Comparison of ENCODE assay signal across 15 cellular contexts in genomic region chr19:6378036-6378435, GRCh38. TPM values are rescaled to one million over a fixed set of nuclear protein-coding genes. Genes with fewer than 3 reads are reported as not detected.
DNase-seq lines count a peak whose midpoint lies in the region; ATAC-seq, FAIRE-seq and TF ChIP-seq lines count a peak whose summit lies in the region.
"Had no signal": no experiment of that assay in that cellular context is flagged by ENCODE, and none has a peak within 500 bp of the region (broad histone marks: within the 10 kb centered on the region; RNA-seq: fewer than 3 reads in every experiment).

No MANE protein-coding gene starts in this region.

- peaks cover 7% of the 10 kb centered on the region; the same call in 2 of the 3 replicates for H3K79me2 ChIP-seq in K562 (ENCODE audit: control insufficient read depth, insufficient read depth, low read length)

- no peaks in the 10 kb centered on the region for H4K20me1 ChIP-seq in K562 (replicated peaks; ENCODE audit: control insufficient read depth, insufficient read depth, low read length)

- ATAC-seq in K562, result no peak
- no peak for ATAC-seq in T-cell (replicated peaks in 1 of 4)
- no peak for ATAC-seq in GM18868 (IDR thresholded peaks at IDR 0.05; ENCODE audit: unreplicated experiment)
- ATAC-seq: activated T-cell treated with anti-CD3 and anti-CD28 coated beads, Interleukin-2, amount 50 U/mL, for 4 hours; CD8-positive, alpha-beta T cell; foreskin keratinocyte had no signal

- CTCF ChIA-PET in K562 (lab: Yijun Ruan, JAX; ENCODE audit: low intra/inter-chr PET ratio) (no interaction called here), T-cell (lab: Charles Lee) (interaction anchor here (0.5 to 0.7 kb wide), 3 partner anchors 18 to 70 kb away, joined by 3 to 6 read pairs (median 4); no protein-coding TSS in a partner anchor)

- intact Hi-C loops in K562 (cut with micrococcal nuclease), result no loop called here

- FAIRE-seq in K562 (lab: Jason Lieb, UNC), result no peak
- FAIRE-seq: bronchial epithelial cell, TTC549 had no signal

- H3K27ac ChIP-seq in K562 (ENCODE audit: extremely low read depth, low read depth, low read length) (no peak overlapping the region), muscle layer of colon (ENCODE audit: low read depth, low read length) (peak overlapping the region; percentile 34)
- H3K27ac ChIP-seq: foreskin keratinocyte, PC-9 had no signal

- H3K4me3 ChIP-seq in K562, result no peak overlapping the region
- no peak overlapping the region for H3K4me3 ChIP-seq in muscle layer of colon (ENCODE audit: low read depth in 1 of 2, low read length in 2 of 2)
- H3K4me3 ChIP-seq: PC-9 had no signal

- in situ Hi-C loops in K562 (cut with MboI), result no loop called here

- 83% methylated on average over 7 of the region's 7 CpGs for WGBS in K562 (ENCODE audit: insufficient coverage, low coverage, missing lambda C conversion rate)

- no peak overlapping the region for H2AFZ ChIP-seq in K562 (ENCODE audit: low read depth, low read length)
- H2AFZ ChIP-seq: PC-9 had no signal

- H3K9me3 ChIP-seq in K562 (replicated peaks; ENCODE audit: control insufficient read depth, insufficient read depth, low read depth, low read length) (no peaks in the 10 kb centered on the region), muscle layer of colon (ENCODE audit: low read length) (no peaks in the 10 kb centered on the region)

- TF ChIP-seq POLR2A in K562 (conservative IDR thresholded peaks at IDR 0.05), result no peak

- H3K4me2 ChIP-seq in K562 (ENCODE audit: insufficient read depth, low read length), result no peak overlapping the region
- H3K4me2 ChIP-seq: PC-9 had no signal

- BruUV-seq in K562 (replicated peaks; lab: Mats Ljungman, UMichigan), result no TSS peak

- no peak overlapping the region for H3K4me3 Mint-ChIP-seq in T-cell
- H3K4me3 Mint-ChIP-seq: activated T-cell treated with anti-CD3 and anti-CD28 coated beads, Interleukin-2, amount 50 U/mL, for 4 hours; CD8-positive, alpha-beta T cell had no signal

- H3K27ac Mint-ChIP-seq in T-cell, result no peak overlapping the region
- H3K27ac Mint-ChIP-seq: CD8-positive, alpha-beta T cell had no signal

- no peak for TF ChIP-seq RAD21 in K562 (CRISPR knock-in tag; conservative IDR thresholded peaks at IDR 0.05 in 1 of 2, IDR thresholded peaks at IDR 0.05 in 1 of 2)

- DNase-seq in EH (ENCODE audit: low read depth) (peak; percentile 80), K562 (ENCODE audit: extremely low read depth in 1 of 4, low spot score in 3 of 4) (no peak), T-cell (no peak), NCI-H2227 (lab: John Stamatoyannopoulos, UW; ENCODE audit: unreplicated experiment) (no peak)
- DNase-seq: activated T-cell treated with anti-CD3 and anti-CD28 coated beads, Interleukin-2, amount 50 U/mL, for 4 hours; CD8-positive, alpha-beta T cell; NCI-H2107; PC-9; stimulated activated CD8-positive, alpha-beta memory T cell treated with anti-CD3 and anti-CD28 coated beads, Interleukin-4, amount 100 ng/mL, for 48 hours had no signal

- H3K9ac ChIP-seq in K562 (ENCODE audit: insufficient read depth in 1 of 2, low read depth in 2 of 2, low read length in 2 of 2) (no peak overlapping the region), muscle layer of colon (ENCODE audit: low read length) (no peak overlapping the region)

- peaks cover 8 to 45% of the 10 kb centered on the region in 2 experiments for H3K4me1 ChIP-seq in K562 (replicated peaks in 1 of 2; ENCODE audit: control insufficient read depth in 2 of 2, insufficient read depth in 2 of 2, low read length in 2 of 2)
- peaks cover 8% of the 10 kb centered on the region for H3K4me1 ChIP-seq in muscle layer of colon (ENCODE audit: insufficient read depth, low read length)
- H3K4me1 ChIP-seq: foreskin keratinocyte had no signal

- peaks cover 4 to 7% (median 7%) of the 10 kb centered on the region in 3 donors for H3K4me1 Mint-ChIP-seq in T-cell

- peaks cover 30% of the 10 kb centered on the region for H3K36me3 Mint-ChIP-seq in T-cell

- no peaks in the 10 kb centered on the region for H3K9me1 ChIP-seq in K562 (ENCODE audit: control insufficient read depth, insufficient read depth, low read length)

- H3K9me3 Mint-ChIP-seq in T-cell, result no peaks in the 10 kb centered on the region
- H3K9me3 Mint-ChIP-seq: activated T-cell treated with anti-CD3 and anti-CD28 coated beads, Interleukin-2, amount 50 U/mL, for 4 hours; CD8-positive, alpha-beta T cell had no signal

- TF ChIP-seq CTCF in K562 (IDR thresholded peaks at IDR 0.05 in 2 of 3, conservative IDR thresholded peaks at IDR 0.05 in 1 of 3; ENCODE audit: insufficient read depth in 2 of 3, low read depth in 1 of 3, low read length in 3 of 3), result no peak

- TF ChIP-seq EP300 in K562 (IDR thresholded peaks at IDR 0.05; ENCODE audit: low read length), result no peak

- H3K36me3 ChIP-seq in K562 (ENCODE audit: control insufficient read depth, insufficient read depth, low read length), result peaks cover 62% of the 10 kb centered on the region; the same call in 2 of the 3 replicates
- H3K36me3 ChIP-seq in muscle layer of colon (ENCODE audit: insufficient read depth, low read length), result peaks cover 32% of the 10 kb centered on the region

- no peaks in the 10 kb centered on the region for H3K27me3 Mint-ChIP-seq in T-cell

- H3K27me3 ChIP-seq in K562 (ENCODE audit: control insufficient read depth in 2 of 2, insufficient read depth in 2 of 2, low read length in 2 of 2), result no peaks in the 10 kb centered on the region
- no peaks in the 10 kb centered on the region for H3K27me3 ChIP-seq in muscle layer of colon (ENCODE audit: control insufficient read depth in 1 of 2, insufficient read depth in 2 of 2, low read length in 2 of 2)
- H3K27me3 ChIP-seq: foreskin keratinocyte had no signal

- POLR2A ChIA-PET in K562 (lab: Yijun Ruan, JAX), result interaction anchor here (0.6 to 0.9 kb wide), 2 partner anchors 11 to 40 kb away, joined by 4 read pairs; no protein-coding TSS in a partner anchor
- POLR2A ChIA-PET in T-cell (lab: Charles Lee), result no interaction called here

RNA-seq across cellular contexts. Expression of gene PSPN, which starts 2.3 kb away (rescaled TPM):
- total RNA-seq in K562 (2011; cell fraction: chromatin; rRNA removed; ENCODE audit: low replicate concordance), result 2.1 and 5.7 TPM in 2 replicates
- total RNA-seq in K562 (2011; cell fraction: nucleolus; rRNA removed), result 2.4 and 2.7 TPM in 2 replicates
- total RNA-seq in K562 (2011; cell fraction: nucleoplasm; rRNA removed), result 2.9 and 4.5 TPM in 2 replicates
- 0.78 and 0.82 TPM in 2 replicates for total RNA-seq in K562 (2014; rRNA removed)
- total RNA-seq in K562 (2014; rRNA removed; fragmentation: Illumina TruSeq; extraction: Trizol), result 0.45 and 0.58 TPM in 2 replicates
- total RNA-seq in K562 (2015; rRNA removed; fragmentation: Illumina TruSeq; extraction: Trizol), result 0.83 and 0.87 TPM in 2 replicates
- 1.1 TPM in 2 replicates for total RNA-seq in K562 (2021)
- 0.25 and 0.32 TPM in 2 replicates for polyA plus RNA-seq in K562 (2011; rRNA removed)
- 0.58 and 0.88 TPM in 2 replicates for polyA plus RNA-seq in K562 (2011; cell fraction: cytosol; rRNA removed)
- 0.72 and 1.00 TPM in 2 replicates for polyA plus RNA-seq in K562 (2011; cell fraction: nucleus; rRNA removed)
- 0.47 and 0.86 TPM in 2 replicates for polyA plus RNA-seq in K562 (2012)
- polyA plus RNA-seq in K562 (2014; fragmentation: Illumina TruSeq; extraction: Trizol), result 0.55 and 0.58 TPM in 2 replicates
- polyA plus RNA-seq in K562 (2014; fragmentation: Nextera tagmentation; extraction: Ambion mirVana), result under 1 TPM; 0.21 to 0.29 TPM
- polyA plus RNA-seq in K562 (2014; rRNA removed), result 0.28 and 0.40 TPM in 2 replicates
- polyA minus RNA-seq in K562 (2011; rRNA and poly(A)+ RNA removed), result 0.39 and 0.56 TPM in 2 replicates
- polyA minus RNA-seq in K562 (2011; cell fraction: cytosol; rRNA and poly(A)+ RNA removed), result 1.1 and 2.7 TPM in 2 replicates
- 0.67 and 0.81 TPM in 2 replicates for polyA minus RNA-seq in K562 (2011; cell fraction: nucleus; rRNA and poly(A)+ RNA removed)
- total RNA-seq in T-cell, result 1 to 10 TPM; 1.7 to 4.1 (median 3.2) TPM

RNA-seq across cellular contexts. Expression of gene ALKBH7, which starts 5.4 kb away (rescaled TPM):
- 1.1 and 3.1 TPM in 2 replicates for total RNA-seq in K562 (2011; cell fraction: chromatin; rRNA removed; ENCODE audit: low replicate concordance)
- total RNA-seq in K562 (2011; cell fraction: nucleolus; rRNA removed), result 6.2 and 11.8 TPM in 2 replicates
- 4.8 and 7.3 TPM in 2 replicates for total RNA-seq in K562 (2011; cell fraction: nucleoplasm; rRNA removed)
- total RNA-seq in K562 (2014; rRNA removed), result 65.7 and 88.6 TPM in 2 replicates
- 2.3 and 4.4 TPM in 2 replicates for total RNA-seq in K562 (2014; rRNA removed; fragmentation: Illumina TruSeq; extraction: Trizol)
- 24.6 and 29.8 TPM in 2 replicates for total RNA-seq in K562 (2015; rRNA removed; fragmentation: Illumina TruSeq; extraction: Trizol)
- 94.8 and 110 TPM in 2 replicates for total RNA-seq in K562 (2021)
- polyA plus RNA-seq in K562 (2011; rRNA removed), result 17.6 and 35.4 TPM in 2 replicates
- 51.4 and 114 TPM in 2 replicates for polyA plus RNA-seq in K562 (2011; cell fraction: cytosol; rRNA removed)
- 18.5 and 23.2 TPM in 2 replicates for polyA plus RNA-seq in K562 (2011; cell fraction: nucleus; rRNA removed)
- polyA plus RNA-seq in K562 (2012), result 48.8 and 149 TPM in 2 replicates
- 9.5 and 24.2 TPM in 2 replicates for polyA plus RNA-seq in K562 (2014; fragmentation: Illumina TruSeq; extraction: Trizol)
- polyA plus RNA-seq in K562 (2014; fragmentation: Nextera tagmentation; extraction: Ambion mirVana), result 1 to 10 TPM in 1 of 2 experiments, under 1 TPM in 1; 0.69 to 2.8 TPM
- polyA plus RNA-seq in K562 (2014; rRNA removed), result 67.6 and 68.8 TPM in 2 replicates
- polyA minus RNA-seq in K562 (2011; rRNA and poly(A)+ RNA removed), result 2.5 and 2.9 TPM in 2 replicates
- polyA minus RNA-seq in K562 (2011; cell fraction: cytosol; rRNA and poly(A)+ RNA removed), result 11.5 and 20.7 TPM in 2 replicates
- 3.8 and 5.2 TPM in 2 replicates for polyA minus RNA-seq in K562 (2011; cell fraction: nucleus; rRNA and poly(A)+ RNA removed)
- total RNA-seq in T-cell, result 10 to 100 TPM; 49.9 to 94.8 (median 83.5) TPM

RNA-seq across cellular contexts. Expression of gene GTF2F1, which starts 14.9 kb away (rescaled TPM):
- 19.4 and 44.5 TPM in 2 replicates for total RNA-seq in K562 (2011; cell fraction: chromatin; rRNA removed; ENCODE audit: low replicate concordance)
- 26.5 and 29.9 TPM in 2 replicates for total RNA-seq in K562 (2011; cell fraction: nucleolus; rRNA removed)
- 20.7 and 21.6 TPM in 2 replicates for total RNA-seq in K562 (2011; cell fraction: nucleoplasm; rRNA removed)
- total RNA-seq in K562 (2014; rRNA removed), result 75.4 and 81.6 TPM in 2 replicates
- 30.3 TPM in 2 replicates for total RNA-seq in K562 (2014; rRNA removed; fragmentation: Illumina TruSeq; extraction: Trizol)
- 73.5 and 79.1 TPM in 2 replicates for total RNA-seq in K562 (2015; rRNA removed; fragmentation: Illumina TruSeq; extraction: Trizol)
- 58.9 and 71.7 TPM in 2 replicates for total RNA-seq in K562 (2021)
- 34.9 and 47.9 TPM in 2 replicates for polyA plus RNA-seq in K562 (2011; rRNA removed)
- 52.9 and 70.5 TPM in 2 replicates for polyA plus RNA-seq in K562 (2011; cell fraction: cytosol; rRNA removed)
- polyA plus RNA-seq in K562 (2011; cell fraction: nucleus; rRNA removed), result 25.6 and 38.6 TPM in 2 replicates
- 74.1 and 80.2 TPM in 2 replicates for polyA plus RNA-seq in K562 (2012)
- 68.4 and 85.9 TPM in 2 replicates for polyA plus RNA-seq in K562 (2014; fragmentation: Illumina TruSeq; extraction: Trizol)
- 1 to 10 TPM; 4.7 to 6.3 TPM for polyA plus RNA-seq in K562 (2014; fragmentation: Nextera tagmentation; extraction: Ambion mirVana)
- polyA plus RNA-seq in K562 (2014; rRNA removed), result 66.0 and 68.7 TPM in 2 replicates
- polyA minus RNA-seq in K562 (2011; rRNA and poly(A)+ RNA removed), result 28.2 and 53.2 TPM in 2 replicates
- polyA minus RNA-seq in K562 (2011; cell fraction: cytosol; rRNA and poly(A)+ RNA removed), result 37.8 and 49.9 TPM in 2 replicates
- 8.5 and 12.0 TPM in 2 replicates for polyA minus RNA-seq in K562 (2011; cell fraction: nucleus; rRNA and poly(A)+ RNA removed)
- total RNA-seq in T-cell, result 10 to 100 TPM; 52.6 to 63.1 (median 60.3) TPM

RNA-seq across cellular contexts. Expression of gene CLPP, which starts 16.7 kb away (rescaled TPM):
- 7.3 and 21.8 TPM in 2 replicates for total RNA-seq in K562 (2011; cell fraction: chromatin; rRNA removed; ENCODE audit: low replicate concordance)
- total RNA-seq in K562 (2011; cell fraction: nucleolus; rRNA removed), result 28.3 and 33.0 TPM in 2 replicates
- total RNA-seq in K562 (2011; cell fraction: nucleoplasm; rRNA removed), result 19.4 and 22.1 TPM in 2 replicates
- total RNA-seq in K562 (2014; rRNA removed) (111 and 168 TPM in 2 replicates), K562 (2014; rRNA removed; fragmentation: Illumina TruSeq; extraction: Trizol) (20.7 and 32.6 TPM in 2 replicates), K562 (2015; rRNA removed; fragmentation: Illumina TruSeq; extraction: Trizol) (59.5 and 60.7 TPM in 2 replicates), K562 (2021) (127 and 137 TPM in 2 replicates), T-cell (10 to 100 TPM; 74.0 to 92.0 (median 77.2) TPM)
- polyA plus RNA-seq in K562 (2011; rRNA removed) (56.3 and 71.6 TPM in 2 replicates), K562 (2014; fragmentation: Illumina TruSeq; extraction: Trizol) (42.2 and 109 TPM in 2 replicates), K562 (2014; fragmentation: Nextera tagmentation; extraction: Ambion mirVana) (1 to 10 TPM; 2.4 to 4.5 TPM), K562 (2014; rRNA removed) (109 and 124 TPM in 2 replicates)
- 193 and 655 TPM in 2 replicates for polyA plus RNA-seq in K562 (2011; cell fraction: cytosol; rRNA removed)
- polyA plus RNA-seq in K562 (2011; cell fraction: nucleus; rRNA removed), result 46.4 and 84.0 TPM in 2 replicates
- 86.5 and 144 TPM in 2 replicates for polyA plus RNA-seq in K562 (2012)
- polyA minus RNA-seq in K562 (2011; rRNA and poly(A)+ RNA removed), result 13.5 and 19.1 TPM in 2 replicates
- polyA minus RNA-seq in K562 (2011; cell fraction: cytosol; rRNA and poly(A)+ RNA removed), result 46.1 and 51.0 TPM in 2 replicates
- polyA minus RNA-seq in K562 (2011; cell fraction: nucleus; rRNA and poly(A)+ RNA removed), result 11.7 and 14.8 TPM in 2 replicates

RNA-seq across cellular contexts. Expression of gene ACER1, which starts 44.6 kb away (rescaled TPM):
- total RNA-seq in K562 (2011; cell fraction: chromatin; rRNA removed; ENCODE audit: low replicate concordance), result not detected in 2 replicates
- total RNA-seq in K562 (2011; cell fraction: nucleolus; rRNA removed), result not detected in 2 replicates
- not detected in 2 replicates for total RNA-seq in K562 (2011; cell fraction: nucleoplasm; rRNA removed)
- total RNA-seq in K562 (2014; rRNA removed), result not detected in 2 replicates
- not detected in 2 replicates for total RNA-seq in K562 (2014; rRNA removed; fragmentation: Illumina TruSeq; extraction: Trizol)
- total RNA-seq in K562 (2015; rRNA removed; fragmentation: Illumina TruSeq; extraction: Trizol), result not detected in 2 replicates
- not detected in 2 replicates for total RNA-seq in K562 (2021)
- polyA plus RNA-seq in K562 (2011; rRNA removed), result not detected in 2 replicates
- not detected in 2 replicates for polyA plus RNA-seq in K562 (2011; cell fraction: cytosol; rRNA removed)
- polyA plus RNA-seq in K562 (2011; cell fraction: nucleus; rRNA removed), result not detected in 2 replicates
- polyA plus RNA-seq in K562 (2012), result not detected in 2 replicates
- not detected in 2 replicates for polyA plus RNA-seq in K562 (2014; fragmentation: Illumina TruSeq; extraction: Trizol)
- polyA plus RNA-seq in K562 (2014; fragmentation: Nextera tagmentation; extraction: Ambion mirVana), result not detected
- not detected in 2 replicates for polyA plus RNA-seq in K562 (2014; rRNA removed)
- not detected in 2 replicates for polyA minus RNA-seq in K562 (2011; rRNA and poly(A)+ RNA removed)
- not detected in 2 replicates for polyA minus RNA-seq in K562 (2011; cell fraction: cytosol; rRNA and poly(A)+ RNA removed)
- polyA minus RNA-seq in K562 (2011; cell fraction: nucleus; rRNA and poly(A)+ RNA removed), result not detected in 2 replicates
- total RNA-seq in T-cell, result 1 to 10 TPM in 2 of 5 donors, under 1 TPM in 3; 0.16 to 2.7 (median 0.63) TPM
- total RNA-seq: bronchial epithelial cell, foreskin keratinocyte, lung microvascular endothelial cell, PC-9 had no signal
